In the genomic region with DNA sequence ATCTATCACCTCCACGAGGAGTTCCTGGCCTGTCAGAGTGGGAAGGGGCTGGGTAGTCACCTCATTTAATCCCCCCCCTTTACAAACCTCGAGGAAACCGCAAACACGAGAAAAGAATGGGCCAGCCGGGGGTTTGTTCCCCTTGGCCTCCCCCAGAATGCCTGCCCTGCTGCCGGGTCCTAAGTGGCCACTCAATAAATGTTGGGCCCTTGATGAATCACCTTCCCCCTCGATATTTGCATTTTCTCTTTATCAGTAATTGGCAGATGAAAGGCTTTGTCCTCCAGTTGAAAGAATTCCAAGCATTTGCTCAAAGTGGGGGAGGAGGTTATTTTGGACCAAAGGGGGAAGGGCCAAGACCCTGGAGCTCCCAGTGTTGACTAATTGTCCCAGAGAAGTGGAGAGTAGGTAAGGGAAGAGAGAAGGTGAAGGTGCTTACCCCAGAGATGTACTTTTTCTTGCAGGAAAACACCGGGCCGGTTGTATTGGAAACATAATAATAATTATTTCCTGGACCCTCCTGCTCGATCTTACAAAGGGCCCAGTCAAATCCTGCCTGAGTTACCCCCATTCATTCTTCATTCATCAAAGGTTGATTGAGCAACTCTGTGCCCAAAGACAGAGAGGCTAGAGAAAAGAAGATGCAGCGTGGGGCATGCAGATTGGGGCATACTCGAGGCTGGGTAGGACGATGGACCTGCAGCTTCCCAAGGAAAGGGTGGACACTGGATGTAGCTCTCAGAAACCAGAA, we compare ENCODE assay signal across 9 cellular contexts. TPM values are rescaled to one million over a fixed set of nuclear protein-coding genes. Genes with fewer than 3 reads are reported as not detected.
A peak's percentile ranks its signal among the peaks of the same experiment; 100 is the strongest.
DNase-seq lines count a peak whose midpoint lies in the region; ATAC-seq lines count a peak whose summit lies in the region.
"Had no signal": no experiment of that assay in that cellular context is flagged by ENCODE, and none has a peak within 500 bp of the region (broad histone marks: within the 10 kb centered on the region; RNA-seq: fewer than 3 reads in every experiment).

No MANE protein-coding gene starts in this region.

- H3K36me3 Mint-ChIP-seq in activated CD4-positive, alpha-beta T cell treated with anti-CD3 and anti-CD28 coated beads, Interleukin-2, amount 10 ng/mL, durations not matched to agents 24 days and 14 days (ENCODE audit: low read depth), result peaks cover 3% of the 10 kb centered on the region
- peaks cover 7% of the 10 kb centered on the region for H3K36me3 Mint-ChIP-seq in activated CD4-positive, alpha-beta memory T cell treated with anti-CD3 and anti-CD28 coated beads, Interleukin-2, amount 10 ng/mL, durations not matched to agents 7 days and 5 days (ENCODE audit: low read depth)

- peak overlapping the region; percentile 5 to 66 for H3K9ac ChIP-seq in stomach smooth muscle (ENCODE audit: low read length in 2 of 2)

- peak overlapping the region; percentile 77 for H3K4me3 Mint-ChIP-seq in activated CD4-positive, alpha-beta T cell treated with anti-CD3 and anti-CD28 coated beads, Interleukin-2, amount 10 ng/mL, durations not matched to agents 24 days and 14 days
- H3K4me3 Mint-ChIP-seq in activated CD4-positive, alpha-beta memory T cell treated with anti-CD3 and anti-CD28 coated beads, Interleukin-2, amount 10 ng/mL, durations not matched to agents 7 days and 5 days, result peak overlapping the region; percentile 50

- H3K9me3 Mint-ChIP-seq in activated CD4-positive, alpha-beta T cell treated with anti-CD3 and anti-CD28 coated beads, Interleukin-2, amount 10 ng/mL, durations not matched to agents 24 days and 14 days, result no peaks in the 10 kb centered on the region
- H3K9me3 Mint-ChIP-seq in activated CD4-positive, alpha-beta memory T cell treated with anti-CD3 and anti-CD28 coated beads, Interleukin-2, amount 10 ng/mL, durations not matched to agents 7 days and 5 days, result no peaks in the 10 kb centered on the region

- peaks cover 43% of the 10 kb centered on the region for H3K4me1 Mint-ChIP-seq in activated CD4-positive, alpha-beta T cell treated with anti-CD3 and anti-CD28 coated beads, Interleukin-2, amount 10 ng/mL, durations not matched to agents 24 days and 14 days
- H3K4me1 Mint-ChIP-seq in activated CD4-positive, alpha-beta memory T cell treated with anti-CD3 and anti-CD28 coated beads, Interleukin-2, amount 10 ng/mL, durations not matched to agents 7 days and 5 days, result peaks cover 36% of the 10 kb centered on the region

- no peaks in the 10 kb centered on the region for H3K27me3 Mint-ChIP-seq in activated CD4-positive, alpha-beta T cell treated with anti-CD3 and anti-CD28 coated beads, Interleukin-2, amount 10 ng/mL, durations not matched to agents 24 days and 14 days
- no peaks in the 10 kb centered on the region for H3K27me3 Mint-ChIP-seq in activated CD4-positive, alpha-beta memory T cell treated with anti-CD3 and anti-CD28 coated beads, Interleukin-2, amount 10 ng/mL, durations not matched to agents 7 days and 5 days

- intact Hi-C loops in activated CD4-positive, alpha-beta T cell treated with anti-CD3 and anti-CD28 coated beads, Interleukin-2, amount 10 ng/mL, durations not matched to agents 24 days and 14 days (cut with micrococcal nuclease), result no loop called here

- H3K36me3 ChIP-seq in stomach smooth muscle (ENCODE audit: control insufficient read depth in 2 of 2, insufficient read depth in 2 of 2, low read length in 2 of 2), result no peaks in the 10 kb centered on the region

- CTCF ChIA-PET in activated CD4-positive, alpha-beta memory T cell treated with anti-CD3 and anti-CD28 coated beads, Interleukin-2, amount 10 ng/mL, durations not matched to agents 7 days and 5 days (lab: Charles Lee), result interaction anchor here (1.2 kb wide), 1 partner anchor 31 kb away, joined by 3 read pairs; no protein-coding TSS in a partner anchor

- H3K4me3 ChIP-seq in iPS-11a (ENCODE audit: low read depth, low read length) (peak overlapping the region; percentile 89), stomach smooth muscle (ENCODE audit: low read length in 2 of 2) (peak overlapping the region in 1 of 2 donors; percentile 75)

- H3K27ac ChIP-seq in stomach smooth muscle (ENCODE audit: low read length), result peak overlapping the region; percentile 62

- no peaks in the 10 kb centered on the region for H3K27me3 ChIP-seq in stomach smooth muscle (ENCODE audit: control insufficient read depth in 1 of 2, insufficient read depth in 2 of 2, low read length in 2 of 2)

- DNase-seq in activated CD4-positive, alpha-beta T cell treated with anti-CD3 and anti-CD28 coated beads, Interleukin-2, amount 10 ng/mL, durations not matched to agents 24 days and 14 days, result peak; percentile 59
- no peak for DNase-seq in activated CD4-positive, alpha-beta T cell treated with anti-CD3 and anti-CD28 coated beads for 48 hours
- no peak for DNase-seq in activated CD4-positive, alpha-beta memory T cell treated with anti-CD3 and anti-CD28 coated beads, Interleukin-2, amount 10 ng/mL, durations not matched to agents 7 days and 5 days
- DNase-seq in NCI-H2196 treated with DMSO at 0.1 percent for 48 hours (lab: John Stamatoyannopoulos, UW; ENCODE audit: unreplicated experiment), result no peak
- DNase-seq in NCI-H2081 treated with DMSO at 0.1 percent for 48 hours (lab: John Stamatoyannopoulos, UW), result no peak
- DNase-seq: SHP77 had no signal

- POLR2A ChIA-PET in activated CD4-positive, alpha-beta memory T cell treated with anti-CD3 and anti-CD28 coated beads, Interleukin-2, amount 10 ng/mL, durations not matched to agents 7 days and 5 days (lab: Charles Lee), result interaction anchor here (1.3 to 6.5 kb wide), 3 partner anchors 7 to 183 kb away, joined by 4 to 104 read pairs (median 89); partner anchors contain the start of genes ORAI1 and RNF34

- peaks cover 38% of the 10 kb centered on the region for H3K4me1 ChIP-seq in stomach smooth muscle (ENCODE audit: control insufficient read depth, insufficient read depth, low read length)

- ATAC-seq in GM19455 (IDR thresholded peaks at IDR 0.05; ENCODE audit: unreplicated experiment), result no peak

- no peaks in the 10 kb centered on the region for H3K9me3 ChIP-seq in stomach smooth muscle (ENCODE audit: control insufficient read depth in 2 of 2, low read length in 2 of 2)

- no peak overlapping the region for H3K27ac Mint-ChIP-seq in activated CD4-positive, alpha-beta T cell treated with anti-CD3 and anti-CD28 coated beads, Interleukin-2, amount 10 ng/mL, durations not matched to agents 24 days and 14 days
- no peak overlapping the region for H3K27ac Mint-ChIP-seq in activated CD4-positive, alpha-beta memory T cell treated with anti-CD3 and anti-CD28 coated beads, Interleukin-2, amount 10 ng/mL, durations not matched to agents 7 days and 5 days

RNA-seq across cellular contexts. Expression of gene KDM2B, which starts 1.9 kb away (rescaled TPM):
- total RNA-seq in activated CD4-positive, alpha-beta T cell treated with anti-CD3 and anti-CD28 coated beads, Interleukin-2, amount 10 ng/mL, durations not matched to agents 24 days and 14 days, result 60.7 and 62.9 TPM in 2 replicates
- 10 to 100 TPM; 59.8 to 62.6 TPM for total RNA-seq in activated CD4-positive, alpha-beta memory T cell treated with anti-CD3 and anti-CD28 coated beads, Interleukin-2, amount 10 ng/mL, durations not matched to agents 7 days and 5 days

RNA-seq across cellular contexts. Expression of gene ORAI1, which starts 43.6 kb away (rescaled TPM):
- total RNA-seq in activated CD4-positive, alpha-beta T cell treated with anti-CD3 and anti-CD28 coated beads, Interleukin-2, amount 10 ng/mL, durations not matched to agents 24 days and 14 days, result 58.3 and 61.8 TPM in 2 replicates
- total RNA-seq in activated CD4-positive, alpha-beta memory T cell treated with anti-CD3 and anti-CD28 coated beads, Interleukin-2, amount 10 ng/mL, durations not matched to agents 7 days and 5 days, result 10 to 100 TPM; 69.0 to 70.3 TPM
